19 cellular contexts compared by ENCODE assay signal in genomic region chr17:4846635-4847390, GRCh38. TPM values are rescaled to one million over a fixed set of nuclear protein-coding genes. Genes with fewer than 3 reads are reported as not detected.
DNase-seq lines count a peak whose midpoint lies in the region; ATAC-seq, FAIRE-seq and TF ChIP-seq lines count a peak whose summit lies in the region.
"Had no signal": no experiment of that assay in that cellular context is flagged by ENCODE, and none has a peak within 500 bp of the region (broad histone marks: within the 10 kb centered on the region; RNA-seq: fewer than 3 reads in every experiment).

No MANE protein-coding gene starts in this region.

- no peak overlapping the region for H3K4me2 ChIP-seq in neuronal stem cell (ENCODE audit: insufficient read depth, low read length, poor library complexity, severe bottlenecking)
- H3K4me2 ChIP-seq: BLaER1 had no signal

- peaks cover 60% of the 10 kb centered on the region for H3K4me1 ChIP-seq in RWPE2 (ENCODE audit: insufficient read depth, poor library complexity, severe bottlenecking)
- peaks cover 0 to 7% of the 10 kb centered on the region in 2 donors for H3K4me1 ChIP-seq in neuronal stem cell (ENCODE audit: control insufficient read depth in 2 of 2, insufficient read depth in 1 of 2, low read depth in 1 of 2, low read length in 2 of 2)
- H3K4me1 ChIP-seq in right cardiac atrium (ENCODE audit: control insufficient read depth, insufficient read depth, low read length): peaks cover 2% of the 10 kb centered on the region
- H3K4me1 ChIP-seq: BLaER1 had no signal

- H3K23ac ChIP-seq in neuronal stem cell (ENCODE audit: low read depth, low read length, poor library complexity): peak overlapping the region; percentile 39

- H3K27ac ChIP-seq in RWPE2 (ENCODE audit: poor library complexity, severe bottlenecking) (peak overlapping the region; percentile 99), epithelial cell of prostate (peak overlapping the region; percentile 99), neuronal stem cell (replicated peaks; ENCODE audit: low read length) (no peak overlapping the region), right cardiac atrium (ENCODE audit: low read length) (no peak overlapping the region)
- H3K27ac ChIP-seq: BLaER1 had no signal

- no peak for TF ChIP-seq CTCF in RWPE2 (IDR thresholded peaks at IDR 0.05; ENCODE audit: poor library complexity, severe bottlenecking)

- peak; percentile 16 for FAIRE-seq in GM12891 (lab: Jason Lieb, UNC)
- FAIRE-seq in HTR-8/SVneo (lab: Jason Lieb, UNC): no peak

- no peak overlapping the region for H2BK5ac ChIP-seq in neuronal stem cell (ENCODE audit: low read length)

- no peaks in the 10 kb centered on the region for H3K9me3 ChIP-seq in RWPE2 (ENCODE audit: severe bottlenecking)
- no peaks in the 10 kb centered on the region for H3K9me3 ChIP-seq in neuronal stem cell (replicated peaks in 1 of 2; ENCODE audit: control insufficient read depth in 2 of 2, insufficient read depth in 1 of 2, low read depth in 1 of 2, low read length in 2 of 2)
- no peaks in the 10 kb centered on the region for H3K9me3 ChIP-seq in right cardiac atrium (ENCODE audit: control insufficient read depth, low read length)
- H3K9me3 ChIP-seq: BLaER1 had no signal

- H3K4me3 ChIP-seq in RWPE2 (ENCODE audit: severe bottlenecking) (no peak overlapping the region), neuronal stem cell (ENCODE audit: low read length in 2 of 2) (no peak overlapping the region), right cardiac atrium (ENCODE audit: low read length) (no peak overlapping the region)
- H3K4me3 ChIP-seq: BLaER1 had no signal

- no CpG with 5 or more reads among the region's 13 CpGs for WGBS in neuronal stem cell (ENCODE audit: extremely low coverage in 2 of 2, insufficient read length in 2 of 2, insufficient replicate concordance in 1 of 2), 2 donors
- 93% methylated on average over 13 of the region's 13 CpGs for WGBS in right cardiac atrium

- no peak for ATAC-seq in RWPE2 (ENCODE audit: low read depth)
- ATAC-seq in right cardiac atrium: no peak
- ATAC-seq: CD8-positive, alpha-beta T cell had no signal

- H2AFZ ChIP-seq in neuronal stem cell (ENCODE audit: low read length): no peak overlapping the region

- no peak for DNase-seq in GM12891 (ENCODE audit: insufficient read length, low spot score)
- no peak for DNase-seq in RWPE2 (ENCODE audit: low spot score)
- DNase-seq in epithelial cell of prostate (ENCODE audit: low read depth, low spot score): no peak
- DNase-seq in neuronal stem cell (ENCODE audit: low spot score): no peak
- DNase-seq in HTR-8/SVneo (ENCODE audit: insufficient read length, low spot score): no peak
- DNase-seq in medulla oblongata (ENCODE audit: extremely low spot score): no peak
- no peak for DNase-seq in right cardiac atrium
- DNase-seq: Calu3; CD8-positive, alpha-beta T cell; HCEC 1CT; KBM-7; NCI-H187; NCI-H2107; NCI-H2227 treated with DMSO at 0.1 percent for 48 hours; NCI-H510A treated with DMSO at 0.1 percent for 48 hours; NCI-H82; OCI-M1; RPMI8226 had no signal

- H3K14ac ChIP-seq in neuronal stem cell (ENCODE audit: low read length): no peak overlapping the region

- TF ChIP-seq POLR2A in GM12891 (IDR thresholded peaks at IDR 0.05; ENCODE audit: low read depth, low read length): no peak

- H2AK5ac ChIP-seq in neuronal stem cell (ENCODE audit: low read depth, low read length): no peak overlapping the region

- H3K4ac ChIP-seq in neuronal stem cell (ENCODE audit: low read length): no peak overlapping the region

- H3K36me3 ChIP-seq in RWPE2 (ENCODE audit: low read depth): peaks cover 19% of the 10 kb centered on the region
- H3K36me3 ChIP-seq in neuronal stem cell (replicated peaks in 1 of 2; ENCODE audit: control insufficient read depth in 2 of 2, insufficient read depth in 2 of 2, low read length in 2 of 2): peaks cover 0 to 16% of the 10 kb centered on the region in 2 donors

- no peak overlapping the region for H4K91ac ChIP-seq in neuronal stem cell (ENCODE audit: low read depth, low read length, poor library complexity)

- no peak overlapping the region for H3K9ac ChIP-seq in neuronal stem cell (ENCODE audit: low read depth, low read length, poor library complexity)
- H3K9ac ChIP-seq: BLaER1 had no signal

- intact Hi-C loops in right cardiac atrium (cut with DNase I): no loop called here

- no peak overlapping the region for H4K8ac ChIP-seq in neuronal stem cell (ENCODE audit: low read depth, low read length)

- no peak overlapping the region for H2BK120ac ChIP-seq in neuronal stem cell (ENCODE audit: low read depth, low read length)

- no peak overlapping the region for H3K18ac ChIP-seq in neuronal stem cell (ENCODE audit: low read length)

- H2BK12ac ChIP-seq in neuronal stem cell (ENCODE audit: low read length): no peak overlapping the region

- H3K79me1 ChIP-seq in neuronal stem cell (ENCODE audit: low read depth, low read length): no peaks in the 10 kb centered on the region

- H2BK15ac ChIP-seq in neuronal stem cell (ENCODE audit: low read length): no peak overlapping the region

- H3K27me3 ChIP-seq in RWPE2 (ENCODE audit: insufficient read depth, poor library complexity, severe bottlenecking) (no peaks in the 10 kb centered on the region), neuronal stem cell (ENCODE audit: control insufficient read depth in 3 of 3, insufficient read depth in 3 of 3, low read depth in 1 of 3, low read length in 3 of 3) (no peaks in the 10 kb centered on the region), right cardiac atrium (ENCODE audit: control insufficient read depth, insufficient read depth) (no peaks in the 10 kb centered on the region)
- H3K27me3 ChIP-seq: BLaER1 had no signal

TF ChIP-seq in GM12891, 5 proteins besides CTCF, POLR2A, EP300 and RAD21:
- no peak for TF ChIP-seq POU2F2 (IDR thresholded peaks at IDR 0.05; ENCODE audit: low read depth, low read length)
- TF ChIP-seq SPI1 (IDR thresholded peaks at IDR 0.05; ENCODE audit: low read depth, low read length): no peak
- TF ChIP-seq PAX5 (IDR thresholded peaks at IDR 0.05; ENCODE audit: insufficient read depth, low read length, severe bottlenecking): no peak
- no peak for TF ChIP-seq TAF1 (IDR thresholded peaks at IDR 0.05; ENCODE audit: low read depth, low read length)

RNA-seq across cellular contexts. Expression of gene MINK1, which starts 13.7 kb away (rescaled TPM):
- 38.9 TPM for polyA plus RNA-seq in GM12891 (2012; ENCODE audit: low read depth, missing spikeins)
- 29.2 TPM for polyA plus RNA-seq in neuronal stem cell (2013, experiment 1 of 2)
- polyA plus RNA-seq in neuronal stem cell (2013, experiment 2 of 2): 27.0 TPM
- total RNA-seq in right cardiac atrium: 10 to 100 TPM; 44.5 to 54.7 (median 49.3) TPM
- 31.1 TPM for polyA plus RNA-seq in right cardiac atrium

RNA-seq across cellular contexts. Expression of gene PLD2, which starts 39.9 kb away (rescaled TPM):
- 7.0 TPM for polyA plus RNA-seq in GM12891 (2012; ENCODE audit: low read depth, missing spikeins)
- polyA plus RNA-seq in neuronal stem cell (2013, experiment 1 of 2): 19.1 TPM
- polyA plus RNA-seq in neuronal stem cell (2013, experiment 2 of 2): 17.9 TPM
- total RNA-seq in right cardiac atrium: 10 to 100 TPM; 12.0 to 15.3 (median 13.4) TPM
- 10.0 TPM for polyA plus RNA-seq in right cardiac atrium

RNA-seq across cellular contexts. Expression of gene PSMB6, which starts 50.8 kb away (rescaled TPM):
- 129 TPM for polyA plus RNA-seq in GM12891 (2012; ENCODE audit: low read depth, missing spikeins)
- 230 TPM for polyA plus RNA-seq in neuronal stem cell (2013, experiment 1 of 2)
- polyA plus RNA-seq in neuronal stem cell (2013, experiment 2 of 2): 230 TPM
- total RNA-seq in right cardiac atrium: 100 to 1,000 TPM; 149 to 163 (median 151) TPM
- 234 TPM for polyA plus RNA-seq in right cardiac atrium

RNA-seq across cellular contexts. Expression of gene C17orf107, which starts 52.5 kb away (rescaled TPM):
- polyA plus RNA-seq in GM12891 (2012; ENCODE audit: low read depth, missing spikeins): 0.12 TPM
- 0.32 TPM for polyA plus RNA-seq in neuronal stem cell (2013, experiment 1 of 2)
- polyA plus RNA-seq in neuronal stem cell (2013, experiment 2 of 2): 0.28 TPM
- 1 to 10 TPM; 2.7 to 3.3 (median 2.8) TPM for total RNA-seq in right cardiac atrium
- polyA plus RNA-seq in right cardiac atrium: 3.6 TPM

Comparison
In these comparisons a context has a peak if more than half of its experiments do, and no peak if none do; other contexts are left out.
1. H3K27ac ChIP-seq: peak in RWPE2 (single experiment) and epithelial cell of prostate (single experiment); none in neuronal stem cell (single experiment) and right cardiac atrium (single experiment).